In genomic region chr20:3661836-3662665, GRCh38 we compare ENCODE assay signal across 31 cellular contexts. TPM values are rescaled to one million over a fixed set of nuclear protein-coding genes. Genes with fewer than 3 reads are reported as not detected.
A peak's percentile ranks its signal among the peaks of the same experiment; 100 is the strongest.
DNase-seq lines count a peak whose midpoint lies in the region; ATAC-seq and TF ChIP-seq lines count a peak whose summit lies in the region.
"Had no signal": no experiment of that assay in that cellular context is flagged by ENCODE, and none has a peak within 500 bp of the region (broad histone marks: within the 10 kb centered on the region; RNA-seq: fewer than 3 reads in every experiment).

No MANE protein-coding gene starts in this region.

- no peak overlapping the region for H3K4me3 Mint-ChIP-seq in activated CD8-positive, alpha-beta memory T cell treated with anti-CD3 and anti-CD28 coated beads, Interleukin-2, amount 10 ng/mL, durations not matched to agents 7 days and 5 days
- H3K4me3 Mint-ChIP-seq in stimulated activated effector memory CD8-positive, alpha-beta T cell treated with anti-CD3 and anti-CD28 coated beads, Interleukin-12 subunit alpha, Interleukin-12 subunit beta, amount 100 ng/mL, for 72 hours: peak overlapping the region; percentile 10
- H3K4me3 Mint-ChIP-seq: activated CD8-positive, alpha-beta T cell treated with anti-CD3 and anti-CD28 coated beads, Interleukin-2, amount 10 ng/mL, durations not matched to agents 7 days and 5 days had no signal

- CTCF ChIA-PET in activated CD8-positive, alpha-beta memory T cell treated with anti-CD3 and anti-CD28 coated beads, Interleukin-2, amount 10 ng/mL, durations not matched to agents 7 days and 5 days (lab: Charles Lee): interaction anchor here (1.0 to 1.3 kb wide), 3 partner anchors 12 to 49 kb away, joined by 3 to 5 read pairs (median 3); no protein-coding TSS in a partner anchor
- CTCF ChIA-PET in HEK293 (lab: Yijun Ruan, JAX): interaction anchor here (0.6 to 1.0 kb wide), 2 partner anchors 9 to 31 kb away, joined by 3 read pairs; no protein-coding TSS in a partner anchor

- POLR2A ChIA-PET in HEK293 (lab: Yijun Ruan, JAX): no interaction called here

- H3K4me3 ChIP-seq in HEK293 (ENCODE audit: low read depth, low read length): no peak overlapping the region
- H3K4me3 ChIP-seq: A549, GM12878, psoas muscle had no signal

- no peaks in the 10 kb centered on the region for H3K9me3 Mint-ChIP-seq in activated CD8-positive, alpha-beta memory T cell treated with anti-CD3 and anti-CD28 coated beads, Interleukin-2, amount 10 ng/mL, durations not matched to agents 7 days and 5 days (ENCODE audit: low read depth)
- no peaks in the 10 kb centered on the region for H3K9me3 Mint-ChIP-seq in stimulated activated effector memory CD8-positive, alpha-beta T cell treated with anti-CD3 and anti-CD28 coated beads, Interleukin-12 subunit alpha, Interleukin-12 subunit beta, amount 100 ng/mL, for 72 hours

- no peaks in the 10 kb centered on the region for H3K9me3 ChIP-seq in HEK293 (ENCODE audit: control insufficient read depth, insufficient read depth, low read depth, low read length)
- H3K9me3 ChIP-seq: A549, psoas muscle had no signal

- no peaks in the 10 kb centered on the region for H3K36me3 Mint-ChIP-seq in activated CD8-positive, alpha-beta memory T cell treated with anti-CD3 and anti-CD28 coated beads, Interleukin-2, amount 10 ng/mL, durations not matched to agents 7 days and 5 days
- H3K36me3 Mint-ChIP-seq in stimulated activated effector memory CD8-positive, alpha-beta T cell treated with anti-CD3 and anti-CD28 coated beads, Interleukin-12 subunit alpha, Interleukin-12 subunit beta, amount 100 ng/mL, for 72 hours: peaks cover 6% of the 10 kb centered on the region

- peaks cover 51% of the 10 kb centered on the region for H3K4me1 Mint-ChIP-seq in activated CD8-positive, alpha-beta memory T cell treated with anti-CD3 and anti-CD28 coated beads, Interleukin-2, amount 10 ng/mL, durations not matched to agents 7 days and 5 days
- peaks cover 45% of the 10 kb centered on the region for H3K4me1 Mint-ChIP-seq in stimulated activated effector memory CD8-positive, alpha-beta T cell treated with anti-CD3 and anti-CD28 coated beads, Interleukin-12 subunit alpha, Interleukin-12 subunit beta, amount 100 ng/mL, for 72 hours

- TF ChIP-seq CTCF in HEK293 (tag by site-specific recombination; IDR thresholded peaks at IDR 0.05): no peak

- H3K27ac ChIP-seq in HEK293 (ENCODE audit: extremely low read depth, low read depth, low read length): no peak overlapping the region
- H3K27ac ChIP-seq: A549, psoas muscle had no signal

- H3K27me3 Mint-ChIP-seq in activated CD8-positive, alpha-beta memory T cell treated with anti-CD3 and anti-CD28 coated beads, Interleukin-2, amount 10 ng/mL, durations not matched to agents 7 days and 5 days: peaks cover 66% of the 10 kb centered on the region

- ATAC-seq in activated CD8-positive, alpha-beta memory T cell treated with anti-CD3 and anti-CD28 coated beads, Interleukin-2, amount 10 ng/mL, durations not matched to agents 7 days and 5 days: no peak
- no peak for ATAC-seq in stimulated activated effector memory CD8-positive, alpha-beta T cell treated with anti-CD3 and anti-CD28 coated beads, Interleukin-12 subunit alpha, Interleukin-12 subunit beta, amount 100 ng/mL, for 72 hours
- ATAC-seq: activated CD8-positive, alpha-beta T cell treated with anti-CD3 and anti-CD28 coated beads, Interleukin-2, amount 10 ng/mL, durations not matched to agents 7 days and 5 days; GM12878; psoas muscle had no signal

- H3K27ac Mint-ChIP-seq in activated CD8-positive, alpha-beta memory T cell treated with anti-CD3 and anti-CD28 coated beads, Interleukin-2, amount 10 ng/mL, durations not matched to agents 7 days and 5 days: no peak overlapping the region
- H3K27ac Mint-ChIP-seq in stimulated activated effector memory CD8-positive, alpha-beta T cell treated with anti-CD3 and anti-CD28 coated beads, Interleukin-12 subunit alpha, Interleukin-12 subunit beta, amount 100 ng/mL, for 72 hours: no peak overlapping the region
- H3K27ac Mint-ChIP-seq: activated CD8-positive, alpha-beta T cell treated with anti-CD3 and anti-CD28 coated beads, Interleukin-2, amount 10 ng/mL, durations not matched to agents 7 days and 5 days had no signal

- H3K4me1 ChIP-seq in HEK293 (ENCODE audit: control insufficient read depth, insufficient read depth, low read length): peaks cover 5% of the 10 kb centered on the region; the same call in 1 of the 2 replicates
- H3K4me1 ChIP-seq: A549, psoas muscle had no signal

- peak; percentile 45 for DNase-seq in activated CD8-positive, alpha-beta memory T cell treated with anti-CD3 and anti-CD28 coated beads, Interleukin-2, amount 50 U/mL, for 48 hours
- DNase-seq in activated CD8-positive, alpha-beta memory T cell treated with anti-CD3 and anti-CD28 coated beads, Interleukin-2, amount 10 ng/mL, durations not matched to agents 7 days and 5 days: no peak
- DNase-seq in ecto neural progenitor cell (ENCODE audit: low spot score): peak; percentile 30
- no peak for DNase-seq in stimulated activated effector memory CD8-positive, alpha-beta T cell treated with anti-CD3 and anti-CD28 coated beads, Interleukin-12 subunit alpha, Interleukin-12 subunit beta, amount 100 ng/mL, for 72 hours (ENCODE audit: low spot score in 2 of 2)
- DNase-seq in COR-L47 (lab: John Stamatoyannopoulos, UW): no peak
- no peak for DNase-seq in NCI-H2196 (lab: John Stamatoyannopoulos, UW; ENCODE audit: unreplicated experiment)
- DNase-seq in GDM1 (lab: John Stamatoyannopoulos, UW): no peak
- DNase-seq: activated CD4-positive, alpha-beta T cell treated with anti-CD3 and anti-CD28 coated beads for 4 hours; activated CD8-positive, alpha-beta T cell treated with anti-CD3 and anti-CD28 coated beads, Interleukin-2, amount 10 ng/mL, durations not matched to agents 7 days and 5 days; activated gamma-delta T cell; activated T-cell treated with anti-CD3 and anti-CD28 coated beads for 4 hours; central memory CD4-positive, alpha-beta T cell; EL; NCI-H187; NCI-H748 treated with DMSO at 0.1 percent for 48 hours; occipital lobe; psoas muscle; Right ventricle myocardium superior; stimulated activated CD4-positive, alpha-beta T cell treated with anti-CD3 and anti-CD28 coated beads, Interleukin-15, amount 100 ng/mL, for 24 hours; stimulated activated CD4-positive, alpha-beta T cell treated with anti-CD3 and anti-CD28 coated beads, Interleukin-4, amount 100 ng/mL, for 4 hours; substantia nigra had no signal

- no peaks in the 10 kb centered on the region for H3K36me3 ChIP-seq in HEK293 (ENCODE audit: control insufficient read depth in 2 of 2, insufficient read depth in 1 of 2, low read length in 2 of 2)

TF ChIP-seq in HEK293, 187 proteins besides CTCF, POLR2A, EP300 and RAD21:
- TF ChIP-seq ZNF777 (tag by site-specific recombination; IDR thresholded peaks at IDR 0.05; ENCODE audit: borderline replicate concordance) (no peak), PRDM1 (tag by site-specific recombination; IDR thresholded peaks at IDR 0.05) (no peak), GLIS2 (tag by site-specific recombination; IDR thresholded peaks at IDR 0.05) (0 out of 2 replicates have a peak, but pooled peaks have one; percentile 19)
TF ChIP-seq in HEK293: peak in this region for 1.

RNA-seq across cellular contexts. Expression of gene GFRA4, which starts 1.1 kb away (rescaled TPM):
- total RNA-seq in activated CD8-positive, alpha-beta memory T cell treated with anti-CD3 and anti-CD28 coated beads, Interleukin-2, amount 10 ng/mL, durations not matched to agents 7 days and 5 days: not detected
- total RNA-seq: activated CD8-positive, alpha-beta T cell treated with anti-CD3 and anti-CD28 coated beads, Interleukin-2, amount 10 ng/mL, durations not matched to agents 7 days and 5 days; fibroblast of villous mesenchyme; GM12878; H4; HT-29; liver; mesenteric fat pad; occipital lobe; psoas muscle; Right ventricle myocardium superior; T-helper 2 cell treated with Interferon-gamma antibody and Interleukin-4, amounts not matched to agents 100 ng/mL and 5 ng/mL, for 36 hours; ureter had no signal

RNA-seq across cellular contexts. Expression of gene ADAM33, which starts 19.8 kb away (rescaled TPM):
- not detected for total RNA-seq in activated CD8-positive, alpha-beta memory T cell treated with anti-CD3 and anti-CD28 coated beads, Interleukin-2, amount 10 ng/mL, durations not matched to agents 7 days and 5 days
- total RNA-seq: activated CD8-positive, alpha-beta T cell treated with anti-CD3 and anti-CD28 coated beads, Interleukin-2, amount 10 ng/mL, durations not matched to agents 7 days and 5 days; GM12878; H4; HT-29; T-helper 2 cell treated with Interferon-gamma antibody and Interleukin-4, amounts not matched to agents 100 ng/mL and 5 ng/mL, for 36 hours had no signal

RNA-seq across cellular contexts. Expression of gene SIGLEC1, which starts 50.3 kb away (rescaled TPM):
- not detected for total RNA-seq in activated CD8-positive, alpha-beta memory T cell treated with anti-CD3 and anti-CD28 coated beads, Interleukin-2, amount 10 ng/mL, durations not matched to agents 7 days and 5 days
- total RNA-seq: activated CD8-positive, alpha-beta T cell treated with anti-CD3 and anti-CD28 coated beads, Interleukin-2, amount 10 ng/mL, durations not matched to agents 7 days and 5 days; fibroblast of villous mesenchyme; H4; HT-29; T-helper 2 cell treated with Interferon-gamma antibody and Interleukin-4, amounts not matched to agents 100 ng/mL and 5 ng/mL, for 36 hours had no signal

Comparison
In these comparisons a context has a peak if more than half of its experiments do, and no peak if none do; other contexts are left out.
1. DNase-seq: peak in activated CD8-positive, alpha-beta memory T cell treated with anti-CD3 and anti-CD28 coated beads, Interleukin-2, amount 50 U/mL, for 48 hours (single experiment) and ecto neural progenitor cell (single experiment); none in activated CD8-positive, alpha-beta memory T cell treated with anti-CD3 and anti-CD28 coated beads, Interleukin-2, amount 10 ng/mL, durations not matched to agents 7 days and 5 days (single experiment), stimulated activated effector memory CD8-positive, alpha-beta T cell treated with anti-CD3 and anti-CD28 coated beads, Interleukin-12 subunit alpha, Interleukin-12 subunit beta, amount 100 ng/mL, for 72 hours (0 of 2), COR-L47 (single experiment), NCI-H2196 (single experiment) and GDM1 (single experiment).